ENCODE assay signal across 1 cellular context in genomic region chr2:15975676-15976075, GRCh38.
TF ChIP-seq lines count a peak whose summit lies in the region.

No MANE protein-coding gene starts in this region.

TF ChIP-seq in GM23338, 12 proteins besides CTCF, POLR2A, EP300 and RAD21 (continued from another document):
- TF ChIP-seq ETS1 (IDR thresholded peaks at IDR 0.05) (no peak), REST (IDR thresholded peaks at IDR 0.05; ENCODE audit: unreplicated experiment) (no peak), EZH2phosphoT487 (IDR thresholded peaks at IDR 0.05; ENCODE audit: unreplicated experiment) (no peak), ZNF114 (CRISPR knock-in tag; IDR thresholded peaks at IDR 0.05) (no peak), NANOG (IDR thresholded peaks at IDR 0.05; ENCODE audit: borderline replicate concordance) (no peak)
